Comparison of ENCODE assay signal across 25 cellular contexts in genomic region chr9:129011761-129012281, GRCh38. TPM values are rescaled to one million over a fixed set of nuclear protein-coding genes. Genes with fewer than 3 reads are reported as not detected.
A peak's percentile ranks its signal among the peaks of the same experiment; 100 is the strongest.
DNase-seq lines count a peak whose midpoint lies in the region; ATAC-seq and TF ChIP-seq lines count a peak whose summit lies in the region.
"Had no signal": no experiment of that assay in that cellular context is flagged by ENCODE, and none has a peak within 500 bp of the region (broad histone marks: within the 10 kb centered on the region; RNA-seq: fewer than 3 reads in every experiment).

No MANE protein-coding gene starts in this region.

- DNase-seq in NCI-H2171 treated with DMSO at 0.1 percent for 48 hours (lab: John Stamatoyannopoulos, UW) (peak; percentile 23), NCI-H2171 (lab: John Stamatoyannopoulos, UW) (no peak), RWPE1 (ENCODE audit: low spot score) (no peak), myocyte (ENCODE audit: low read depth) (peak; percentile 48), C1 segment of cervical spinal cord (lab: John Stamatoyannopoulos, UW) (no peak), transverse colon (no peak), NCI-H2107 (lab: John Stamatoyannopoulos, UW) (no peak)
- DNase-seq: 8988T; activated CD4-positive, alpha-beta T cell treated with anti-CD3 and anti-CD28 coated beads for 4 hours; amniotic stem cell; CD4-positive, alpha-beta T cell; cerebellar nuclear complex; esophagus squamous epithelium; foreskin melanocyte; heart right ventricle; KG1; NCI-H1105; NCI-H187; NCI-H524; SHP77 treated with DMSO at 0.1 percent for 48 hours; stimulated activated CD4-positive, alpha-beta T cell treated with anti-CD3 and anti-CD28 coated beads, Interleukin-4, amount 100 ng/mL, for 4 hours; SW 1271; trophoblast cell had no signal

- peaks cover 0 to 6% (median 0%) of the 10 kb centered on the region in 4 donors for H3K4me1 ChIP-seq in transverse colon

- in situ Hi-C loops in transverse colon (cut with MboI; ENCODE audit: low pct_ligation_motif_present in 1 of 4, low pct_unique_long_range_greater_than_20kb in 1 of 4, low sequenced_read_pairs in 3 of 4) = no loop called here

- no peak for TF ChIP-seq POLR2A in transverse colon (IDR thresholded peaks at IDR 0.05)

- POLR2A ChIA-PET in RWPE1 (lab: Yijun Ruan, JAX; ENCODE audit: low non-redundant PET) = no interaction called here

- TF ChIP-seq EP300 in transverse colon (IDR thresholded peaks at IDR 0.05; ENCODE audit: low read depth) = no peak

- 93% methylated on average over 19 of the region's 19 CpGs; no CpG with 5 or more reads in 1 of the 2 donors for WGBS in transverse colon (ENCODE audit: low coverage in 1 of 2), 2 donors

- H3K27ac ChIP-seq in RWPE1 (peak overlapping the region; percentile 58; the same call in 1 of the 2 replicates), transverse colon (no peak overlapping the region)
- H3K27ac ChIP-seq: esophagus squamous epithelium, heart right ventricle had no signal

- intact Hi-C loops in transverse colon (cut with DNase I; ENCODE audit: low total_unique reads) = no loop called here

- H3K27me3 ChIP-seq in transverse colon = no peaks in the 10 kb centered on the region
- H3K27me3 ChIP-seq: esophagus squamous epithelium, heart right ventricle had no signal

- CTCF ChIA-PET in RWPE1 (lab: Yijun Ruan, JAX) = no interaction called here

- no peak for ATAC-seq in GM18858 (IDR thresholded peaks at IDR 0.05; ENCODE audit: unreplicated experiment)
- ATAC-seq: heart right ventricle; stimulated activated memory B cell treated with anti-CD40 and anti-IgM and Interleukin-4, amounts not matched to agents 10 μg/mL and 1 μg/mL and 100 μg/mL, for 72 hours had no signal

- H3K36me3 ChIP-seq in transverse colon = peaks cover 0 to 26% (median 12%) of the 10 kb centered on the region in 4 donors

- no peak for TF ChIP-seq CTCF in RWPE1 (conservative IDR thresholded peaks at IDR 0.05; ENCODE audit: low read depth)
- no peak for TF ChIP-seq CTCF in transverse colon (IDR thresholded peaks at IDR 0.05)

- no peak overlapping the region for H3K4me3 ChIP-seq in transverse colon
- H3K4me3 ChIP-seq: esophagus squamous epithelium, heart right ventricle had no signal

- H3K9me3 ChIP-seq in transverse colon = no peaks in the 10 kb centered on the region
- H3K9me3 ChIP-seq: esophagus squamous epithelium, heart right ventricle had no signal

RNA-seq across cellular contexts. Expression of gene SH3GLB2, which starts 16.3 kb away (rescaled TPM):
- total RNA-seq in myocyte = 119 and 154 TPM in 2 replicates
- polyA plus RNA-seq in myocyte (2012) = 74.1 TPM
- total RNA-seq in transverse colon = 100 to 1,000 TPM; 184 to 391 (median 224) TPM

RNA-seq across cellular contexts. Expression of gene MIGA2, which starts 24.6 kb away (rescaled TPM):
- total RNA-seq in myocyte (36.2 and 37.9 TPM in 2 replicates), transverse colon (100 to 1,000 TPM in 1 of 4 donors, 10 to 100 TPM in 3; 72.0 to 245 (median 74.0) TPM)
- polyA plus RNA-seq in myocyte (2012) = 13.2 TPM

Comparison
In these comparisons a context has a peak if more than half of its experiments do, and no peak if none do; other contexts are left out.
1. DNase-seq: peak in NCI-H2171 treated with DMSO at 0.1 percent for 48 hours (single experiment) and myocyte (single experiment); none in NCI-H2171 (single experiment), RWPE1 (single experiment), C1 segment of cervical spinal cord (0 of 14), transverse colon (single experiment) and NCI-H2107 (single experiment).